ENCODE assay signal across 22 cellular contexts in the genomic region with DNA sequence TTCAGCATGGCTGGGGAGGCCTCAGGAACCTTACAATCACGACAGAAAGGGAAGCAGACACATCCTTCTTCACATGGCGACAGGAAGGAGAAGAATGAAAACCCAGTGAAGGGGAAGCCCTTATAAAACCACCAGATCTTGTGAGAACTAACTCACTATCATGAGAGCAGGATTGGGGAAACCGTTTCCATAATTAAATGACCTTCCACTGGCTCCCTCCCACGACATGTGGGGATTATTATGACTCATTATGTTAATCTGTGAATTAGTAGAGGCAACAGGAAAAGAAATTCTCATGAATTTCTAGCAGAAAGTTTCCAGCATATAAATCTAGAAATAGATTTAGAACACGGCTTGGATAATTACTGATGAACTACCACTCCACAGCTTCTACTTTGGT.
"Had no signal": no experiment of that assay in that cellular context is flagged by ENCODE, and none has a peak within 500 bp of the region (broad histone marks: within the 10 kb centered on the region; RNA-seq: fewer than 3 reads in every experiment).

No MANE protein-coding gene starts in this region.

- ATAC-seq: esophagus mucosa; foreskin keratinocyte; left cardiac atrium; natural killer cell treated with Interleukin-12 subunit alpha and Interleukin-12 subunit beta and Interleukin-15 and Interleukin-18, amount 100 ng/mL, for 72 hours; psoas muscle; sciatic nerve; stimulated activated naive CD8-positive, alpha-beta T cell treated with anti-CD3 and anti-CD28 coated beads, Interleukin-15, Interleukin-2, amounts not matched to agents 100 U/mL and 50 U/mL, for 24 hours had no signal

- H3K27me3 ChIP-seq: dorsolateral prefrontal cortex, foreskin keratinocyte, hepatocyte, suprapubic skin, thyroid gland had no signal

- H3K27ac Mint-ChIP-seq: natural killer cell treated with Interleukin-12 subunit alpha and Interleukin-12 subunit beta and Interleukin-15 and Interleukin-18, amount 100 ng/mL, for 72 hours; type B pancreatic cell had no signal

- H3K4me1 ChIP-seq: foreskin keratinocyte, left ventricle myocardium inferior, parathyroid adenoma, psoas muscle, suprapubic skin, thyroid gland had no signal

- H3K4me2 ChIP-seq: hepatocyte had no signal

- H3K9me3 Mint-ChIP-seq: type B pancreatic cell had no signal

- DNase-seq: cortex of kidney; dorsolateral prefrontal cortex; effector CD8-positive, alpha-beta T cell; foreskin keratinocyte; head of caudate nucleus; kidney; left cardiac atrium; left ventricle myocardium inferior; mesenchymal stem cell; midbrain; psoas muscle; retina; stimulated activated naive CD8-positive, alpha-beta T cell treated with anti-CD3 and anti-CD28 coated beads, Interleukin-15, Interleukin-2, amounts not matched to agents 100 U/mL and 50 U/mL, for 24 hours; thyroid gland had no signal

- H3K36me3 Mint-ChIP-seq: natural killer cell treated with Interleukin-12 subunit alpha and Interleukin-12 subunit beta and Interleukin-15 and Interleukin-18, amount 100 ng/mL, for 72 hours had no signal

- H3K36me3 ChIP-seq: left ventricle myocardium inferior, suprapubic skin, thyroid gland had no signal

- H3K9me3 ChIP-seq: left ventricle myocardium inferior, psoas muscle, suprapubic skin, thyroid gland had no signal

- H3K4me3 Mint-ChIP-seq: natural killer cell treated with Interleukin-12 subunit alpha and Interleukin-12 subunit beta and Interleukin-15 and Interleukin-18, amount 100 ng/mL, for 72 hours; type B pancreatic cell had no signal

- H3K79me2 ChIP-seq: hepatocyte, parathyroid adenoma had no signal

- H3K27me3 Mint-ChIP-seq: natural killer cell treated with Interleukin-12 subunit alpha and Interleukin-12 subunit beta and Interleukin-15 and Interleukin-18, amount 100 ng/mL, for 72 hours; type B pancreatic cell had no signal

- H2AFZ ChIP-seq: hepatocyte, parathyroid adenoma had no signal

- H3K4me3 ChIP-seq: dorsolateral prefrontal cortex, hepatocyte, left ventricle myocardium inferior, lung, psoas muscle, suprapubic skin, thyroid gland had no signal

- H3K27ac ChIP-seq: dorsolateral prefrontal cortex, foreskin keratinocyte, left ventricle myocardium inferior, parathyroid adenoma, psoas muscle, suprapubic skin, thyroid gland had no signal

- H3K9ac ChIP-seq: parathyroid adenoma had no signal
